1 cellular context compared by ENCODE assay signal in the genomic region with DNA sequence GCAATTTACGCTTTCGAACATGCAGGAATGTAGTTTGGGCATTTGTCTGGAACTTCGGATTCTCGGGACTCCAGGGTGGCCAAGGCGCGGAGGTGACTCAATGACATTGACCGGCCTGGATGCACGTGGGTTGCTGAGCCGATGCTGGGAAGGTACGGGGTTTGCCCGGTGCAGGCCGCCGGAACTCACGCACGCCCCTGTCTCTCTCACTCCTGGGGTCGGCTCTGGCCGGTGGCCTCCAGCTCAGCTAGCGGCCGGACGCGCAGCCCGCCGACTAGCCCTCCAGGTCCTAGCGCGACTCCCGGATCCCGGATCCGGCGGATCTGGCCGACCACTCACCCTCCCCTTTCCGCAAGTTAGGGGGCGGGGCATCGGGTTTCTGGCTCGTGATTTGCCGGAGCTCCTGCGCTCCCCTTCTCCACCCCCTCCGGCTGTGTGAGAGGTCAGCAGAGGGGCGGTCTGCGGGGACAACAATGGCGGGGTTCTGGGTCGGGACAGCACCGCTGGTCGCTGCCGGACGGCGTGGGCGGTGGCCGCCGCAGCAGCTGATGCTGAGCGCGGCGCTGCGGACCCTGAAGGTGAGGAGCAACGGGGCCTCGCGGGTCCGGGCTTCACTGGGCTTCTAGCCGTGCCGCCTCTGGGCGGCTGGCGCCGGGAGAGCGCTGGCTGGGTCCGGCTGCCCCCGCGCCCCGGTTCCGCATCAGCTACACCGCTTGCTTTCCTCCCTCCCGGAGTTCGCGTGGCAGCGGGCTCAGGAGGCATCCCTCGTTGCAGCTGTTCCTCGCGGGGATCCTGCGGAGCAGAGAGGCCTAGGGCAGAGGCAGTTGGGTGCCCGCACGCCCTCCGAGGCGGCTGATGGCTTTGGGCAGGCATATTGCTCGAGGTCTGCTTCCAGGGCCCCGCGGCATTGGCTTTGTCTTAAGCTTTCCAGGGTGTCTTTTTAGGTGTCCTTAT.
TF ChIP-seq lines count a peak whose summit lies in the region.

A gene with protein sequence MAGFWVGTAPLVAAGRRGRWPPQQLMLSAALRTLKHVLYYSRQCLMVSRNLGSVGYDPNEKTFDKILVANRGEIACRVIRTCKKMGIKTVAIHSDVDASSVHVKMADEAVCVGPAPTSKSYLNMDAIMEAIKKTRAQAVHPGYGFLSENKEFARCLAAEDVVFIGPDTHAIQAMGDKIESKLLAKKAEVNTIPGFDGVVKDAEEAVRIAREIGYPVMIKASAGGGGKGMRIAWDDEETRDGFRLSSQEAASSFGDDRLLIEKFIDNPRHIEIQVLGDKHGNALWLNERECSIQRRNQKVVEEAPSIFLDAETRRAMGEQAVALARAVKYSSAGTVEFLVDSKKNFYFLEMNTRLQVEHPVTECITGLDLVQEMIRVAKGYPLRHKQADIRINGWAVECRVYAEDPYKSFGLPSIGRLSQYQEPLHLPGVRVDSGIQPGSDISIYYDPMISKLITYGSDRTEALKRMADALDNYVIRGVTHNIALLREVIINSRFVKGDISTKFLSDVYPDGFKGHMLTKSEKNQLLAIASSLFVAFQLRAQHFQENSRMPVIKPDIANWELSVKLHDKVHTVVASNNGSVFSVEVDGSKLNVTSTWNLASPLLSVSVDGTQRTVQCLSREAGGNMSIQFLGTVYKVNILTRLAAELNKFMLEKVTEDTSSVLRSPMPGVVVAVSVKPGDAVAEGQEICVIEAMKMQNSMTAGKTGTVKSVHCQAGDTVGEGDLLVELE (plus strand): TSS at position 446 of the 954 bp plus-strand sequence. CDS start 28 bp downstream, at position 474.

TF ChIP-seq in HCT116, 20 proteins besides CTCF, POLR2A, EP300 and RAD21 (continued from another document):
- TF ChIP-seq, protein P1, sequence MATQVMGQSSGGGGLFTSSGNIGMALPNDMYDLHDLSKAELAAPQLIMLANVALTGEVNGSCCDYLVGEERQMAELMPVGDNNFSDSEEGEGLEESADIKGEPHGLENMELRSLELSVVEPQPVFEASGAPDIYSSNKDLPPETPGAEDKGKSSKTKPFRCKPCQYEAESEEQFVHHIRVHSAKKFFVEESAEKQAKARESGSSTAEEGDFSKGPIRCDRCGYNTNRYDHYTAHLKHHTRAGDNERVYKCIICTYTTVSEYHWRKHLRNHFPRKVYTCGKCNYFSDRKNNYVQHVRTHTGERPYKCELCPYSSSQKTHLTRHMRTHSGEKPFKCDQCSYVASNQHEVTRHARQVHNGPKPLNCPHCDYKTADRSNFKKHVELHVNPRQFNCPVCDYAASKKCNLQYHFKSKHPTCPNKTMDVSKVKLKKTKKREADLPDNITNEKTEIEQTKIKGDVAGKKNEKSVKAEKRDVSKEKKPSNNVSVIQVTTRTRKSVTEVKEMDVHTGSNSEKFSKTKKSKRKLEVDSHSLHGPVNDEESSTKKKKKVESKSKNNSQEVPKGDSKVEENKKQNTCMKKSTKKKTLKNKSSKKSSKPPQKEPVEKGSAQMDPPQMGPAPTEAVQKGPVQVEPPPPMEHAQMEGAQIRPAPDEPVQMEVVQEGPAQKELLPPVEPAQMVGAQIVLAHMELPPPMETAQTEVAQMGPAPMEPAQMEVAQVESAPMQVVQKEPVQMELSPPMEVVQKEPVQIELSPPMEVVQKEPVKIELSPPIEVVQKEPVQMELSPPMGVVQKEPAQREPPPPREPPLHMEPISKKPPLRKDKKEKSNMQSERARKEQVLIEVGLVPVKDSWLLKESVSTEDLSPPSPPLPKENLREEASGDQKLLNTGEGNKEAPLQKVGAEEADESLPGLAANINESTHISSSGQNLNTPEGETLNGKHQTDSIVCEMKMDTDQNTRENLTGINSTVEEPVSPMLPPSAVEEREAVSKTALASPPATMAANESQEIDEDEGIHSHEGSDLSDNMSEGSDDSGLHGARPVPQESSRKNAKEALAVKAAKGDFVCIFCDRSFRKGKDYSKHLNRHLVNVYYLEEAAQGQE (IDR thresholded peaks at IDR 0.05; ENCODE audit: low read depth) = no peak
- TF ChIP-seq SP1 (IDR thresholded peaks at IDR 0.05; ENCODE audit: low read depth) = peak; percentile 83
- TF ChIP-seq ZBTB33 (IDR thresholded peaks at IDR 0.05; ENCODE audit: extremely low read depth, insufficient replicate concordance, low read length) = no peak
- no peak for TF ChIP-seq ZNF274 (IDR thresholded peaks at IDR 0.05; ENCODE audit: low read depth, low read length)
- peak; percentile 80 for TF ChIP-seq MAX (IDR thresholded peaks at IDR 0.05)
- no peak for TF ChIP-seq ELF1 (IDR thresholded peaks at IDR 0.05; ENCODE audit: borderline replicate concordance, low read depth)
TF ChIP-seq in HCT116: peak in this region for 10.
